9 cellular contexts compared by ENCODE assay signal in genomic region chr3:129312671-129313414, GRCh38. TPM values are rescaled to one million over a fixed set of nuclear protein-coding genes. Genes with fewer than 3 reads are reported as not detected.
DNase-seq lines count a peak whose midpoint lies in the region; ATAC-seq and TF ChIP-seq lines count a peak whose summit lies in the region.
"Had no signal": no experiment of that assay in that cellular context is flagged by ENCODE, and none has a peak within 500 bp of the region (broad histone marks: within the 10 kb centered on the region; RNA-seq: fewer than 3 reads in every experiment).

No MANE protein-coding gene starts in this region.

- H3K4me3 ChIP-seq in fibroblast of mammary gland (ENCODE audit: control insufficient read depth, low read depth, low read length) (no peak overlapping the region), thyroid gland (replicated peaks in 1 of 3) (no peak overlapping the region)

- intact Hi-C loops in thyroid gland (cut with DNase I) = loop anchor here (5.0 kb wide), 1 partner anchor 36 kb away; the partner anchor contains the start of gene HMCES

- H3K36me3 ChIP-seq in thyroid gland = no peaks in the 10 kb centered on the region

- peak; percentile 0 to 6 for ATAC-seq in activated T-cell treated with anti-CD3 and anti-CD28 coated beads, Interleukin-2, amount 50 U/mL, for 72 hours (replicated peaks in 1 of 2)
- ATAC-seq in SK-N-SH treated with all-trans-retinoic acid at 6 μM for 48 hours (peak; percentile 0; the same call in 2 of the 3 replicates), GM19455 (IDR thresholded peaks at IDR 0.05; ENCODE audit: unreplicated experiment) (no peak)
- ATAC-seq: stimulated activated memory B cell treated with anti-CD40 and anti-IgM and Interleukin-4, amounts not matched to agents 10 μg/mL and 1 μg/mL and 100 μg/mL, for 72 hours had no signal

- peaks cover 0 to 5% of the 10 kb centered on the region in 2 donors for H3K36me3 Mint-ChIP-seq in activated T-cell treated with anti-CD3 and anti-CD28 coated beads, Interleukin-2, amount 50 U/mL, for 72 hours (ENCODE audit: insufficient read depth in 2 of 2)
- H3K36me3 Mint-ChIP-seq: stimulated activated memory B cell treated with anti-CD40 and anti-IgM and Interleukin-4, amounts not matched to agents 10 μg/mL and 1 μg/mL and 100 μg/mL, for 72 hours had no signal

- peak; percentile 18 to 39 for DNase-seq in activated T-cell treated with anti-CD3 and anti-CD28 coated beads, Interleukin-2, amount 50 U/mL, for 72 hours
- no peak for DNase-seq in activated T-cell treated with anti-CD3 and anti-CD28 coated beads, Interleukin-2, amount 50 U/mL, for 1 hour
- DNase-seq in fibroblast of mammary gland (ENCODE audit: low read depth) (peak; percentile 43), thyroid gland (peak; percentile 17 to 27), NCI-H2107 treated with DMSO at 0.1 percent for 48 hours (lab: John Stamatoyannopoulos, UW; ENCODE audit: unreplicated experiment) (no peak)
- no peak for DNase-seq in NK-92 treated with Interleukin-12 subunit alpha and Interleukin-12 subunit beta, amount 100 ng/mL, for 24 hours (lab: John Stamatoyannopoulos, UW)

- no peaks in the 10 kb centered on the region for H3K27me3 Mint-ChIP-seq in activated T-cell treated with anti-CD3 and anti-CD28 coated beads, Interleukin-2, amount 50 U/mL, for 72 hours (ENCODE audit: low read depth)

- no peaks in the 10 kb centered on the region for H3K9me3 ChIP-seq in thyroid gland

- H3K4me1 ChIP-seq in thyroid gland = peaks cover 13 to 32% of the 10 kb centered on the region in 2 donors

- H3K27ac ChIP-seq in thyroid gland = peak overlapping the region in 2 of 3 donors; percentile 68 to 94

- H3K27ac Mint-ChIP-seq in activated T-cell treated with anti-CD3 and anti-CD28 coated beads, Interleukin-2, amount 50 U/mL, for 72 hours = peak overlapping the region; percentile 36
- H3K27ac Mint-ChIP-seq: stimulated activated memory B cell treated with anti-CD40 and anti-IgM and Interleukin-4, amounts not matched to agents 10 μg/mL and 1 μg/mL and 100 μg/mL, for 72 hours had no signal

- peaks cover 56% of the 10 kb centered on the region for H3K4me1 Mint-ChIP-seq in activated T-cell treated with anti-CD3 and anti-CD28 coated beads, Interleukin-2, amount 50 U/mL, for 72 hours (ENCODE audit: low read depth)

- no peaks in the 10 kb centered on the region for H3K27me3 ChIP-seq in thyroid gland

- TF ChIP-seq CTCF in fibroblast of mammary gland (conservative IDR thresholded peaks at IDR 0.05; ENCODE audit: control insufficient read depth, insufficient read depth, low read depth, low read length) (no peak), thyroid gland (IDR thresholded peaks at IDR 0.05) (no peak)

- no peak for TF ChIP-seq POLR2A in thyroid gland (IDR thresholded peaks at IDR 0.05)

- H3K9me3 Mint-ChIP-seq in activated T-cell treated with anti-CD3 and anti-CD28 coated beads, Interleukin-2, amount 50 U/mL, for 72 hours = no peaks in the 10 kb centered on the region
- H3K9me3 Mint-ChIP-seq: stimulated activated memory B cell treated with anti-CD40 and anti-IgM and Interleukin-4, amounts not matched to agents 10 μg/mL and 1 μg/mL and 100 μg/mL, for 72 hours had no signal

- peak overlapping the region; percentile 36 to 40 for H3K4me3 Mint-ChIP-seq in activated T-cell treated with anti-CD3 and anti-CD28 coated beads, Interleukin-2, amount 50 U/mL, for 72 hours
- H3K4me3 Mint-ChIP-seq: stimulated activated memory B cell treated with anti-CD40 and anti-IgM and Interleukin-4, amounts not matched to agents 10 μg/mL and 1 μg/mL and 100 μg/mL, for 72 hours had no signal

TF ChIP-seq in SK-N-SH treated with all-trans-retinoic acid at 6 μM for 48 hours, 23 proteins besides CTCF, POLR2A, EP300 and RAD21:
- TF ChIP-seq SNAI2 (CRISPR knock-in tag; IDR thresholded peaks at IDR 0.05) (no peak), PPARA (CRISPR knock-in tag; IDR thresholded peaks at IDR 0.05; ENCODE audit: borderline replicate concordance) (no peak), CSDC2 (CRISPR knock-in tag; IDR thresholded peaks at IDR 0.05) (no peak), GLIS3 (CRISPR knock-in tag; IDR thresholded peaks at IDR 0.05) (no peak), ZNF565 (CRISPR knock-in tag; conservative IDR thresholded peaks at IDR 0.05; ENCODE audit: low read depth) (no peak), ZNF8 (CRISPR knock-in tag; IDR thresholded peaks at IDR 0.05) (no peak), ARNTL (CRISPR knock-in tag; IDR thresholded peaks at IDR 0.05; ENCODE audit: borderline replicate concordance, low read depth) (no peak), CSRNP3 (CRISPR knock-in tag; IDR thresholded peaks at IDR 0.05) (no peak), TOX (CRISPR knock-in tag; IDR thresholded peaks at IDR 0.05; ENCODE audit: borderline replicate concordance) (no peak), CREB5 (CRISPR knock-in tag; IDR thresholded peaks at IDR 0.05; ENCODE audit: low read depth) (no peak), BACH2 (CRISPR knock-in tag; IDR thresholded peaks at IDR 0.05; ENCODE audit: borderline replicate concordance) (no peak), ISL1 (CRISPR knock-in tag; IDR thresholded peaks at IDR 0.05) (no peak), ZC3H10 (CRISPR knock-in tag; IDR thresholded peaks at IDR 0.05) (no peak)
- TF ChIP-seq, protein P1, sequence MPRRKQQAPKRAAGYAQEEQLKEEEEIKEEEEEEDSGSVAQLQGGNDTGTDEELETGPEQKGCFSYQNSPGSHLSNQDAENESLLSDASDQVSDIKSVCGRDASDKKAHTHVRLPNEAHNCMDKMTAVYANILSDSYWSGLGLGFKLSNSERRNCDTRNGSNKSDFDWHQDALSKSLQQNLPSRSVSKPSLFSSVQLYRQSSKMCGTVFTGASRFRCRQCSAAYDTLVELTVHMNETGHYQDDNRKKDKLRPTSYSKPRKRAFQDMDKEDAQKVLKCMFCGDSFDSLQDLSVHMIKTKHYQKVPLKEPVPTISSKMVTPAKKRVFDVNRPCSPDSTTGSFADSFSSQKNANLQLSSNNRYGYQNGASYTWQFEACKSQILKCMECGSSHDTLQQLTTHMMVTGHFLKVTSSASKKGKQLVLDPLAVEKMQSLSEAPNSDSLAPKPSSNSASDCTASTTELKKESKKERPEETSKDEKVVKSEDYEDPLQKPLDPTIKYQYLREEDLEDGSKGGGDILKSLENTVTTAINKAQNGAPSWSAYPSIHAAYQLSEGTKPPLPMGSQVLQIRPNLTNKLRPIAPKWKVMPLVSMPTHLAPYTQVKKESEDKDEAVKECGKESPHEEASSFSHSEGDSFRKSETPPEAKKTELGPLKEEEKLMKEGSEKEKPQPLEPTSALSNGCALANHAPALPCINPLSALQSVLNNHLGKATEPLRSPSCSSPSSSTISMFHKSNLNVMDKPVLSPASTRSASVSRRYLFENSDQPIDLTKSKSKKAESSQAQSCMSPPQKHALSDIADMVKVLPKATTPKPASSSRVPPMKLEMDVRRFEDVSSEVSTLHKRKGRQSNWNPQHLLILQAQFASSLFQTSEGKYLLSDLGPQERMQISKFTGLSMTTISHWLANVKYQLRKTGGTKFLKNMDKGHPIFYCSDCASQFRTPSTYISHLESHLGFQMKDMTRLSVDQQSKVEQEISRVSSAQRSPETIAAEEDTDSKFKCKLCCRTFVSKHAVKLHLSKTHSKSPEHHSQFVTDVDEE (CRISPR knock-in tag; IDR thresholded peaks at IDR 0.05) = no peak

RNA-seq across cellular contexts. Expression of gene HMCES, which starts 34.2 kb away (rescaled TPM):
- total RNA-seq in activated T-cell treated with anti-CD3 and anti-CD28 coated beads, Interleukin-2, amount 50 U/mL, for 72 hours = 10 to 100 TPM; 66.6 to 84.3 TPM
- total RNA-seq in thyroid gland = 10 to 100 TPM; 23.7 to 30.9 (median 26.0) TPM

Comparison
In these comparisons a context has a peak if more than half of its experiments do, and no peak if none do; other contexts are left out.
1. DNase-seq: peak in activated T-cell treated with anti-CD3 and anti-CD28 coated beads, Interleukin-2, amount 50 U/mL, for 72 hours (2 of 2), fibroblast of mammary gland (single experiment) and thyroid gland (2 of 2); none in activated T-cell treated with anti-CD3 and anti-CD28 coated beads, Interleukin-2, amount 50 U/mL, for 1 hour (single experiment), NK-92 treated with Interleukin-12 subunit alpha and Interleukin-12 subunit beta, amount 100 ng/mL, for 24 hours (single experiment) and NCI-H2107 treated with DMSO at 0.1 percent for 48 hours (single experiment).